Comparison of ENCODE assay signal across 25 cellular contexts in the genomic region with DNA sequence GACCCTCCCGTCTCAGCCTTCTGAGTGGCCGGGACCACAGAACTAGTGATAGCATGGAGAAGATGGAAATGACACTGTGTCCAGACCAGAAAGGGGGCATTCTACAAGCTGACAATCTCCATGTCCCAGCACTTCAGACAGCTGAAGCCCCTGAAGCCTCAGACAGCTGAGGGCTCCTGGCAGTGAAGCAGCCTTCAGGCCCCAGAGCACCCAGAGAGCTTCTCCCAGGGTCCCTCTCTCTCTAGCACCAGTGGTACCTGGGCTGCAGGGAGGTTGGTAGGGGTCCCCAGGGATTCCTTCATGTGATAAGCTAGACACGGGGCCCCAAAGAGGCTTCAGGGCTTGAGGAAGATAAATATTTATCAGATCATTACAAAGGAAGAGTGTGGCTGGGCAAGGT.
"Had no signal": no experiment of that assay in that cellular context is flagged by ENCODE, and none has a peak within 500 bp of the region (broad histone marks: within the 10 kb centered on the region; RNA-seq: fewer than 3 reads in every experiment).

No MANE protein-coding gene starts in this region.

- ATAC-seq: activated CD8-positive, alpha-beta T cell treated with anti-CD3 and anti-CD28 coated beads for 36 hours; activated naive CD4-positive, alpha-beta T cell treated with anti-CD3 and anti-CD28 coated beads, Interleukin-2, amount 50 U/mL, for 72 hours; activated T-cell treated with anti-CD3 and anti-CD28 coated beads, Interleukin-2, amount 50 U/mL, for 4 hours; activated T-helper 17 cell treated with anti-CD3 and anti-CD28 coated beads, Interleukin-2, amount 50 U/mL, for 72 hours; esophagus mucosa; T-cell had no signal

- H3K4me3 ChIP-seq: ascending aorta, breast epithelium, cardiac muscle cell, coronary artery, dorsolateral prefrontal cortex had no signal

- H3K27ac ChIP-seq: ascending aorta, breast epithelium, cardiac muscle cell, coronary artery, dorsolateral prefrontal cortex had no signal

- DNase-seq: activated CD4-positive, alpha-beta T cell treated with anti-CD3 and anti-CD28 coated beads for 48 hours; activated CD4-positive, alpha-beta T cell treated with anti-CD3 and anti-CD28 coated beads, Interleukin-2, amount 50 U/mL, for 1 hour; activated CD4-positive, alpha-beta T cell treated with anti-CD3 and anti-CD28 coated beads, Interleukin-2, amount 50 U/mL, for 48 hours; activated CD4-positive, CD25-positive, alpha-beta regulatory T cell; activated CD8-positive, alpha-beta memory T cell treated with anti-CD3 and anti-CD28 coated beads for 24 hours; activated CD8-positive, alpha-beta T cell treated with anti-CD3 and anti-CD28 coated beads for 36 hours; activated gamma-delta T cell; activated naive CD4-positive, alpha-beta T cell; activated naive CD8-positive, alpha-beta T cell treated with anti-CD3 and anti-CD28 coated beads, Interleukin-2, amount 10 ng/mL, durations not matched to agents 7 days and 5 days; activated T-cell treated with anti-CD3 and anti-CD28 coated beads, Interleukin-2, amount 50 U/mL, for 4 hours; central memory CD4-positive, alpha-beta T cell; effector memory CD4-positive, alpha-beta T cell; endodermal cell; foreskin fibroblast; head of caudate nucleus; SW 1271; T-cell had no signal

- H3K27me3 ChIP-seq: ascending aorta had no signal

- H3K4me1 ChIP-seq: ascending aorta, breast epithelium had no signal

- H3K9me3 ChIP-seq: ascending aorta, breast epithelium had no signal

- H3K36me3 ChIP-seq: ascending aorta, breast epithelium, cardiac muscle cell had no signal
